ENCODE assay signal across 16 cellular contexts in the genomic region with DNA sequence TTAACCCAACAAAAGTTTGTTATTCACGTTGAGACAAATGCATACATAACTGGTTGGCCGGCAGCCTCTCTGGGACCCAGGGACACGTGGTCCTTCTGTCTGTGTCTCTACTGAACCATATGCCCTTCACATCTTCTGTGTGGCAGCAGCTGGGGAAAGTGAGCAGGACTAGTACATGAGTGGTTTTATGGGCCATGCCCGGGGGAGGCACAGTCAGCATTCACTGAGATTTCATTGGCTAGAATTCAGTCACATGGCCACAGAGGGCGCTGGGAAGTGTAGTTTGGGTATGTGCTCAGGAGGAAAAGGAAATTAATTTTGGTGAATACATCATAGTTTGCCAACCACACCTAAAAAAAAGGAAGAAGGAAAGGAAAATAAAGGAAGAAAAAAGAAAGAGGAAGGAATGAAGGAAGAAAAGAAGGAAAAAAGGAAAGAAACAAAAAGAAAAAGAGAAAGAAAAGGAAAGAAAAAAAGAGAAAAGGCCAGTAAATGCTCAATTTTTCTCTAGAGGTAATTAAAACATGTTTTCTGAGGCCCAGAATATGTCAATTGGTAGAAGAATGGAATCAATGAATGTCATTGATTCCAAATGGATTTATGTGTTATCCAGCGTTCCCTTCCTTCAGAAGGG. TPM values are rescaled to one million over a fixed set of nuclear protein-coding genes. Genes with fewer than 3 reads are reported as not detected.
DNase-seq lines count a peak whose midpoint lies in the region; ATAC-seq and TF ChIP-seq lines count a peak whose summit lies in the region.
"Had no signal": no experiment of that assay in that cellular context is flagged by ENCODE, and none has a peak within 500 bp of the region (broad histone marks: within the 10 kb centered on the region; RNA-seq: fewer than 3 reads in every experiment).

No MANE protein-coding gene starts in this region.

- H3K27me3 Mint-ChIP-seq in mesothelial cell of epicardium (ENCODE audit: low read depth) = peaks cover 34% of the 10 kb centered on the region

- H3K4me3 ChIP-seq in colonic mucosa = no peak overlapping the region
- H3K4me3 ChIP-seq: heart right ventricle, SK-N-MC, skin epidermis had no signal

- no peaks in the 10 kb centered on the region for H3K36me3 Mint-ChIP-seq in mesothelial cell of epicardium
- H3K36me3 Mint-ChIP-seq: activated naive CD8-positive, alpha-beta T cell treated with anti-CD3 and anti-CD28 coated beads for 36 hours had no signal

- no peaks in the 10 kb centered on the region for H3K27me3 ChIP-seq in colonic mucosa

- TF ChIP-seq CTCF in colonic mucosa (IDR thresholded peaks at IDR 0.05) = no peak
- TF ChIP-seq CTCF in mesothelial cell of epicardium (IDR thresholded peaks at IDR 0.05; ENCODE audit: unreplicated experiment) = no peak

- no peaks in the 10 kb centered on the region for H3K36me3 ChIP-seq in colonic mucosa
- H3K36me3 ChIP-seq: heart right ventricle had no signal

- no peaks in the 10 kb centered on the region for H3K4me1 Mint-ChIP-seq in mesothelial cell of epicardium
- H3K4me1 Mint-ChIP-seq: activated naive CD8-positive, alpha-beta T cell treated with anti-CD3 and anti-CD28 coated beads for 36 hours had no signal

- ATAC-seq in GM18511 (IDR thresholded peaks at IDR 0.05; ENCODE audit: unreplicated experiment) (peak; percentile 57), HG02642 (IDR thresholded peaks at IDR 0.05; ENCODE audit: poor library complexity, unreplicated experiment) (no peak), HG03469 (IDR thresholded peaks at IDR 0.05; ENCODE audit: unreplicated experiment) (no peak)
- ATAC-seq: heart right ventricle, left ventricle myocardium superior had no signal

- H3K9me3 ChIP-seq in colonic mucosa = no peaks in the 10 kb centered on the region
- H3K9me3 ChIP-seq: heart right ventricle had no signal

- intact Hi-C loops in colonic mucosa (cut with DNase I) = no loop called here

- no peaks in the 10 kb centered on the region for H3K9me3 Mint-ChIP-seq in mesothelial cell of epicardium
- H3K9me3 Mint-ChIP-seq: activated naive CD8-positive, alpha-beta T cell treated with anti-CD3 and anti-CD28 coated beads for 36 hours had no signal

- no peak overlapping the region for H3K27ac Mint-ChIP-seq in mesothelial cell of epicardium
- H3K27ac Mint-ChIP-seq: activated naive CD8-positive, alpha-beta T cell treated with anti-CD3 and anti-CD28 coated beads for 36 hours had no signal

- DNase-seq in AG08395 (ENCODE audit: low spot score) (peak; percentile 19), LHCN-M2 (ENCODE audit: low read depth) (peak; percentile 45), colonic mucosa (peak; percentile 30), GDM1 (lab: John Stamatoyannopoulos, UW) (no peak), mesothelial cell of epicardium (ENCODE audit: low spot score in 2 of 2, unreplicated experiment in 2 of 2) (no peak)
- DNase-seq: activated naive CD8-positive, alpha-beta T cell treated with anti-CD3 and anti-CD28 coated beads for 36 hours; C1 segment of cervical spinal cord; heart right ventricle; left ventricle myocardium superior; MM.1S; NCI-H748 treated with DMSO at 0.1 percent for 48 hours had no signal

- H3K27ac ChIP-seq in colonic mucosa = no peak overlapping the region
- H3K27ac ChIP-seq: heart right ventricle, SK-N-MC had no signal

- H3K4me1 ChIP-seq in colonic mucosa = no peaks in the 10 kb centered on the region
- H3K4me1 ChIP-seq: heart right ventricle had no signal

- H3K9ac ChIP-seq in colonic mucosa (ENCODE audit: low read depth in 2 of 2, low read length in 2 of 2) = no peak overlapping the region

- no peak overlapping the region for H3K4me3 Mint-ChIP-seq in mesothelial cell of epicardium
- H3K4me3 Mint-ChIP-seq: activated naive CD8-positive, alpha-beta T cell treated with anti-CD3 and anti-CD28 coated beads for 36 hours had no signal

RNA-seq across cellular contexts. Expression of gene KIRREL3, which starts 55.9 kb away (rescaled TPM):
- total RNA-seq in LHCN-M2 (2014; rRNA removed) = 2.1 and 2.8 TPM in 2 replicates
- polyA plus RNA-seq in LHCN-M2 (2012) = 14.2 TPM
- under 1 TPM; 0.61 to 0.64 TPM for total RNA-seq in colonic mucosa
- 0.31 to 1.8 TPM (median 0.95 TPM) in 3 replicates for total RNA-seq in mesothelial cell of epicardium
- total RNA-seq: activated naive CD8-positive, alpha-beta T cell treated with anti-CD3 and anti-CD28 coated beads for 36 hours had no signal

Comparison
In these comparisons a context has a peak if more than half of its experiments do, and no peak if none do; other contexts are left out.
1. DNase-seq: peak in AG08395 (single experiment), LHCN-M2 (single experiment) and colonic mucosa (single experiment); none in GDM1 (single experiment) and mesothelial cell of epicardium (0 of 2).